ENCODE assay signal across 16 cellular contexts in the genomic region with DNA sequence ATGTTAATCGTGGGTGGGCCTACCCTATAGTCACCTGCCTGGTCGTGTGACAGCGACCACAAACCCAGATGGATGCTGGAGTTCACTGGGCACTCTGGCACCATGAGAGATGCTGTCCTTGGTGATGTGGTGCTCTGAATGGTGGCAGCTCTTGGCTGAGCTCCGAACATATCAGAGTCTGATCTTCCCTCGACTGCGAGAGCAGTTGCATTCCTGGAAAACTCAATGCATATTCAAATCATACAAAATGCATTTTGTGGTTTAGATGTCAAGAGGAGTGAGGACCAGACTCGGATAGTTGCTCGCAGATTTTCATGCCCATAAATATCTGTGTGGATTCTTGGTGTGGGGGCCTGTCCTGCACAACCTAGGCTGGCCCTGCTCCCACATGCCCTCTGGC.
"Had no signal": no experiment of that assay in that cellular context is flagged by ENCODE, and none has a peak within 500 bp of the region (broad histone marks: within the 10 kb centered on the region; RNA-seq: fewer than 3 reads in every experiment).

No MANE protein-coding gene starts in this region.

- H3K4me1 ChIP-seq: left ventricle myocardium inferior, lower lobe of right lung, psoas muscle, thyroid gland had no signal

- H3K27me3 ChIP-seq: hepatocyte, thyroid gland had no signal

- H3K9me3 ChIP-seq: left ventricle myocardium inferior, lower lobe of right lung, psoas muscle, thyroid gland had no signal

- DNase-seq: effector CD8-positive, alpha-beta T cell; foreskin melanocyte; head of caudate nucleus; kidney; left cardiac atrium; left ventricle myocardium inferior; lower lobe of right lung; psoas muscle; retina; stimulated activated CD4-positive, alpha-beta T cell treated with anti-CD3 and anti-CD28 coated beads, Interleukin-12 subunit alpha, Interleukin-12 subunit beta, amount 100 ng/mL, for 4 hours; stimulated activated naive CD4-positive, alpha-beta T cell treated with Interleukin-2 at 50 U/mL for 16 hours; thyroid gland had no signal

- H3K4me2 ChIP-seq: hepatocyte had no signal

- ATAC-seq: left cardiac atrium, lower lobe of right lung, psoas muscle, sciatic nerve had no signal

- H3K27ac ChIP-seq: coronary artery, hepatocyte, left ventricle myocardium inferior, lower lobe of right lung, psoas muscle, skin epidermis, thyroid gland had no signal

- H3K4me3 ChIP-seq: coronary artery, hepatocyte, left ventricle myocardium inferior, lower lobe of right lung, psoas muscle, skin epidermis, thyroid gland had no signal

- H3K36me3 ChIP-seq: left ventricle myocardium inferior, lower lobe of right lung, thyroid gland had no signal

- H2AFZ ChIP-seq: hepatocyte had no signal

- H3K79me2 ChIP-seq: hepatocyte had no signal
